In the genomic region with DNA sequence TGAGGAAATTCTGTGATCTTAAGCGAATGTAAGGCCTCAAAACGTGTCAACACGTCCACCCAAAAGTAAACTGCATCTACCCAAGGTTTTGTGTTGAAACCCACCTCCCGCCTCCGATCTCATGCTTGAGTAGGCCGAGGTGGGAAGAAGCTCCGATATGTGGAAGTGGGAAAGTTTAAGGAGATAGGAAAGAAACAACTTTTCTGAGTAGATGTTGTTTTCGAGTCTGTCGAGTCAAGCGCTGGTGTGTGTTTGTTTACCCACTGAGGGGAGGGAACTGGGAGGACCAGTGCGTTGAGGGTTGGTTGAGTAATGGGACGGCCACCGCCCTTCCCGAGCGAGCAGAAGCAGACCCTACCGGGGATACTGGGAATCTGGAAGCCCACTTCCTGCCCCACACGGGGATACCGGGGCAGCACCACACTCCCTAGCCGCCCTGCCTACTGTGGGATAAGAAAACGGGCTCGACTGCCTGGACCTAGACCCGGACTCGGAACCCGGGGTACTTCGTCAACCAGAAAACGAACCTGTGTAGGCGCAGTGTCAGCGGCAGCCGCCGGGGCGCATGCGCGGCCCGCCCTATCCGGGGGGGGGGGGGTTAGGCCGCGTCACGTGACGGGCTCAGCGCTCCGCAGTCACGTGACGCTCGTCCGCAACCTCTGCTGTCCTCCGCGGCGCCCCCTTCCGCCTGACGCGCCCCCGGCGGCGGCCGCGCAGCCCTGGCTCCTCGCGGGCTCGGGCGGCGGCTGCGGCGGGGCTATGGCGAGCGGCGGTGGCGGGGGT, we compare ENCODE assay signal across 8 cellular contexts. TPM values are rescaled to one million over a fixed set of nuclear protein-coding genes. Genes with fewer than 3 reads are reported as not detected.
DNase-seq lines count a peak whose midpoint lies in the region; ATAC-seq and TF ChIP-seq lines count a peak whose summit lies in the region.

A gene with protein sequence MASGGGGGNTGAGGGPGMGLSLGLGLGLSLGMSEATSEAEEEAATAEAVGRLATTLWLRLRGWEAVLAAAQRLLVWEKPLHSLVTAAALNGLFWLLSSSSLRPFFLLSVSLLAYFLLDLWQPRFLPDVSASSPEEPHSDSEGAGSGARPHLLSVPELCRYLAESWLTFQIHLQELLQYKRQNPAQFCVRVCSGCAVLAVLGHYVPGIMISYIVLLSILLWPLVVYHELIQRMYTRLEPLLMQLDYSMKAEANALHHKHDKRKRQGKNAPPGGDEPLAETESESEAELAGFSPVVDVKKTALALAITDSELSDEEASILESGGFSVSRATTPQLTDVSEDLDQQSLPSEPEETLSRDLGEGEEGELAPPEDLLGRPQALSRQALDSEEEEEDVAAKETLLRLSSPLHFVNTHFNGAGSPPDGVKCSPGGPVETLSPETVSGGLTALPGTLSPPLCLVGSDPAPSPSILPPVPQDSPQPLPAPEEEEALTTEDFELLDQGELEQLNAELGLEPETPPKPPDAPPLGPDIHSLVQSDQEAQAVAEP (plus strand): TSS at position 682 of the 783 bp plus-strand sequence. CDS start 78 bp downstream, at position 760.

- peaks cover 55% of the 10 kb centered on the region for H3K36me3 ChIP-seq in CD4-positive, alpha-beta memory T cell (ENCODE audit: insufficient read depth, low read length)
- H3K36me3 ChIP-seq in NT2/D1 (ENCODE audit: insufficient read depth, insufficient read length, low read length) (peaks cover 61% of the 10 kb centered on the region), endodermal cell (ENCODE audit: control insufficient read depth, insufficient read depth, low read length) (peaks cover 55% of the 10 kb centered on the region), mesodermal cell (ENCODE audit: control insufficient read depth, insufficient read depth, low read length) (peaks cover 59% of the 10 kb centered on the region)

- DNase-seq in CD4-positive, alpha-beta memory T cell: peak; percentile 88 to 91 (median 88)
- peak; percentile 89 for DNase-seq in HT1080 (ENCODE audit: low read depth)
- peak; percentile 87 for DNase-seq in NT2/D1 (ENCODE audit: low read depth, low spot score)
- peak; percentile 86 for DNase-seq in activated CD8-positive, alpha-beta memory T cell treated with anti-CD3 and anti-CD28 coated beads, Interleukin-2, amount 10 ng/mL, durations not matched to agents 7 days and 5 days
- DNase-seq in endodermal cell: peak; percentile 95
- DNase-seq in stimulated activated CD8-positive, alpha-beta memory T cell treated with anti-CD3 and anti-CD28 coated beads, Interleukin-15, amount 100 ng/mL, for 4 hours (ENCODE audit: low read depth in 2 of 2): peak; percentile 54 to 72

- POLR2A ChIA-PET in CD4-positive, alpha-beta memory T cell (lab: Charles Lee; ENCODE audit: partially characterized antibody): interaction anchor here (0.5 to 9.5 kb wide), 14 partner anchors 15 to 778 kb away, joined by 3 to 424 read pairs (median 22); partner anchors contain the start of genes ABCB6, ANKZF1, ATG9A and CTDSP1

- H3K9me3 ChIP-seq in CD4-positive, alpha-beta memory T cell (ENCODE audit: control insufficient read depth in 1 of 2, low read length in 2 of 2): no peaks in the 10 kb centered on the region
- no peaks in the 10 kb centered on the region for H3K9me3 ChIP-seq in NT2/D1 (ENCODE audit: insufficient read depth, low read length)
- H3K9me3 ChIP-seq in endodermal cell (ENCODE audit: control insufficient read depth, low read length): no peaks in the 10 kb centered on the region
- H3K9me3 ChIP-seq in mesodermal cell (ENCODE audit: control insufficient read depth, low read length): no peaks in the 10 kb centered on the region

- peak; percentile 62 for TF ChIP-seq CTCF in endodermal cell (conservative IDR thresholded peaks at IDR 0.05)

- H3K9ac ChIP-seq in NT2/D1 (ENCODE audit: insufficient read length, low read depth): peak within 1 kb of the TSS; percentile 93
- H3K9ac ChIP-seq in endodermal cell (ENCODE audit: extremely low read depth, low read length, poor library complexity, severe bottlenecking): peak within 1 kb of the TSS; percentile 63

- intact Hi-C loops in CD4-positive, alpha-beta memory T cell (cut with micrococcal nuclease): loop anchor here (1.0 to 5.0 kb wide), 11 partner anchors 17 to 780 kb away; partner anchors contain the start of genes ANKZF1, ATG9A, CTDSP1 and DNAJB2

- peak within 1 kb of the TSS; percentile 91 to 98 (median 95) for H3K4me3 Mint-ChIP-seq in CD4-positive, alpha-beta memory T cell
- peak within 1 kb of the TSS; percentile 79 for H3K4me3 Mint-ChIP-seq in activated CD8-positive, alpha-beta memory T cell treated with anti-CD3 and anti-CD28 coated beads, Interleukin-2, amount 10 ng/mL, durations not matched to agents 7 days and 5 days
- H3K4me3 Mint-ChIP-seq in endodermal cell: peak within 1 kb of the TSS; percentile 76

- peaks cover 66% of the 10 kb centered on the region for H3K4me1 ChIP-seq in CD4-positive, alpha-beta memory T cell (ENCODE audit: insufficient read depth, low read length)
- H3K4me1 ChIP-seq in NT2/D1 (ENCODE audit: insufficient read depth, insufficient read length): no peaks in the 10 kb centered on the region
- H3K4me1 ChIP-seq in endodermal cell (ENCODE audit: control insufficient read depth, insufficient read depth, low read length): no peaks in the 10 kb centered on the region
- H3K4me1 ChIP-seq in mesodermal cell (ENCODE audit: control insufficient read depth, insufficient read depth, low read length, poor library complexity, severe bottlenecking): peaks cover 6% of the 10 kb centered on the region

- no peaks in the 10 kb centered on the region for H3K9me3 Mint-ChIP-seq in CD4-positive, alpha-beta memory T cell
- H3K9me3 Mint-ChIP-seq in activated CD8-positive, alpha-beta memory T cell treated with anti-CD3 and anti-CD28 coated beads, Interleukin-2, amount 10 ng/mL, durations not matched to agents 7 days and 5 days (ENCODE audit: low read depth): no peaks in the 10 kb centered on the region
- H3K9me3 Mint-ChIP-seq in endodermal cell: no peaks in the 10 kb centered on the region

- peak; percentile 45 for ATAC-seq in GM19452 (IDR thresholded peaks at IDR 0.05; ENCODE audit: unreplicated experiment)
- peak; percentile 54 for ATAC-seq in activated CD8-positive, alpha-beta memory T cell treated with anti-CD3 and anti-CD28 coated beads, Interleukin-2, amount 10 ng/mL, durations not matched to agents 7 days and 5 days

- peak within 1 kb of the TSS; percentile 91 for H3K27ac ChIP-seq in CD4-positive, alpha-beta memory T cell (ENCODE audit: low read depth, low read length)
- H3K27ac ChIP-seq in endodermal cell (ENCODE audit: low read depth, low read length) (peak within 1 kb of the TSS; percentile 78), mesodermal cell (ENCODE audit: low read depth, low read length, severe bottlenecking) (peak within 1 kb of the TSS; percentile 93)

- peaks cover 34 to 79% (median 62%) of the 10 kb centered on the region in 4 donors for H3K4me1 Mint-ChIP-seq in CD4-positive, alpha-beta memory T cell
- H3K4me1 Mint-ChIP-seq in activated CD8-positive, alpha-beta memory T cell treated with anti-CD3 and anti-CD28 coated beads, Interleukin-2, amount 10 ng/mL, durations not matched to agents 7 days and 5 days: peaks cover 66% of the 10 kb centered on the region
- peaks cover 19% of the 10 kb centered on the region for H3K4me1 Mint-ChIP-seq in endodermal cell

- peaks cover 30 to 67% of the 10 kb centered on the region in 2 donors for H3K36me3 Mint-ChIP-seq in CD4-positive, alpha-beta memory T cell
- peaks cover 44% of the 10 kb centered on the region for H3K36me3 Mint-ChIP-seq in activated CD8-positive, alpha-beta memory T cell treated with anti-CD3 and anti-CD28 coated beads, Interleukin-2, amount 10 ng/mL, durations not matched to agents 7 days and 5 days
- peaks cover 32% of the 10 kb centered on the region for H3K36me3 Mint-ChIP-seq in endodermal cell (ENCODE audit: low read depth)

- peak within 1 kb of the TSS; percentile 81 to 96 for H3K4me3 ChIP-seq in CD4-positive, alpha-beta memory T cell (ENCODE audit: low read length in 2 of 2)
- H3K4me3 ChIP-seq in NT2/D1 (ENCODE audit: insufficient read length, low read depth): peak within 1 kb of the TSS; percentile 86
- H3K4me3 ChIP-seq in endodermal cell (ENCODE audit: low read length): peak within 1 kb of the TSS; percentile 96
- H3K4me3 ChIP-seq in mesodermal cell (ENCODE audit: extremely low read depth, insufficient read depth, low read length, poor library complexity, severe bottlenecking): peak within 1 kb of the TSS; percentile 71

- 0 to 1% methylated on average over 31 to 67 of the region's 67 CpGs for WGBS in endodermal cell (ENCODE audit: insufficient coverage in 1 of 2, insufficient read length in 1 of 2), 2 experiments
- 0 to 1% methylated on average over 28 to 38 of the region's 67 CpGs for WGBS in mesodermal cell (ENCODE audit: insufficient coverage in 2 of 2), 2 experiments

- H3K27ac Mint-ChIP-seq in CD4-positive, alpha-beta memory T cell: peak within 1 kb of the TSS; percentile 96 to 99 (median 98)
- H3K27ac Mint-ChIP-seq in activated CD8-positive, alpha-beta memory T cell treated with anti-CD3 and anti-CD28 coated beads, Interleukin-2, amount 10 ng/mL, durations not matched to agents 7 days and 5 days: peak within 1 kb of the TSS; percentile 99
- H3K27ac Mint-ChIP-seq in endodermal cell: peak within 1 kb of the TSS; percentile 95

- no peaks in the 10 kb centered on the region for H3K27me3 Mint-ChIP-seq in CD4-positive, alpha-beta memory T cell
- H3K27me3 Mint-ChIP-seq in activated CD8-positive, alpha-beta memory T cell treated with anti-CD3 and anti-CD28 coated beads, Interleukin-2, amount 10 ng/mL, durations not matched to agents 7 days and 5 days: no peaks in the 10 kb centered on the region
- no peaks in the 10 kb centered on the region for H3K27me3 Mint-ChIP-seq in endodermal cell (ENCODE audit: insufficient read depth)

- CTCF ChIA-PET in CD4-positive, alpha-beta memory T cell (lab: Charles Lee; ENCODE audit: partially characterized antibody): interaction anchor here (3.2 to 9.8 kb wide), 4 partner anchors 21 to 117 kb away, joined by 18 to 253 read pairs (median 60); partner anchors contain the start of genes ABCB6, NHEJ1, TUBA4A and TUBA4B
- CTCF ChIA-PET in activated CD8-positive, alpha-beta memory T cell treated with anti-CD3 and anti-CD28 coated beads, Interleukin-2, amount 10 ng/mL, durations not matched to agents 7 days and 5 days (lab: Charles Lee): interaction anchor here (2.5 to 4.8 kb wide), 4 partner anchors 29 to 116 kb away, joined by 13 to 42 read pairs (median 26); partner anchors contain the start of gene ZFAND2B

- H3K27me3 ChIP-seq in CD4-positive, alpha-beta memory T cell (ENCODE audit: insufficient read depth, low read length): no peaks in the 10 kb centered on the region
- H3K27me3 ChIP-seq in NT2/D1 (ENCODE audit: insufficient read depth, insufficient read length) (no peaks in the 10 kb centered on the region), endodermal cell (ENCODE audit: control insufficient read depth, insufficient read depth, low read length, poor library complexity, severe bottlenecking) (no peaks in the 10 kb centered on the region)

RNA-seq across cellular contexts. Expression of the gene that starts here (rescaled TPM):
- total RNA-seq in CD4-positive, alpha-beta memory T cell: 100 to 1,000 TPM; 123 to 128 TPM
- 10 to 100 TPM; 76.5 to 82.2 TPM for polyA plus RNA-seq in CD4-positive, alpha-beta memory T cell
- 59.6 and 69.9 TPM in 2 replicates for total RNA-seq in HT1080 (2014; rRNA removed; shearing (Covaris generic))
- 63.0 and 64.1 TPM in 2 replicates for polyA plus RNA-seq in HT1080 (2015; cell fraction: cytosol; rRNA removed)
- polyA plus RNA-seq in HT1080 (2015; cell fraction: nucleus; rRNA removed): 59.8 and 79.2 TPM in 2 replicates
- 100 to 1,000 TPM in 1 of 2 experiments, 10 to 100 TPM in 1; 95.8 to 110 TPM for total RNA-seq in activated CD8-positive, alpha-beta memory T cell treated with anti-CD3 and anti-CD28 coated beads, Interleukin-2, amount 10 ng/mL, durations not matched to agents 7 days and 5 days
- 10 to 100 TPM; 67.0 to 73.4 TPM for total RNA-seq in endodermal cell
- 71.3 TPM for polyA plus RNA-seq in endodermal cell (2013, experiment 1 of 2)
- polyA plus RNA-seq in endodermal cell (2013, experiment 2 of 2): 63.5 TPM
- 75.3 TPM for polyA plus RNA-seq in mesodermal cell (2013, experiment 1 of 2)
- 61.5 TPM for polyA plus RNA-seq in mesodermal cell (2013, experiment 2 of 2)

Comparison
In these comparisons a context has a peak if more than half of its experiments do, and no peak if none do; other contexts are left out.
1. Peak in every context shown above with its lines: DNase-seq, ATAC-seq, H3K4me3 ChIP-seq and H3K27ac ChIP-seq.